Comparison of ENCODE assay signal across 8 cellular contexts in the genomic region with DNA sequence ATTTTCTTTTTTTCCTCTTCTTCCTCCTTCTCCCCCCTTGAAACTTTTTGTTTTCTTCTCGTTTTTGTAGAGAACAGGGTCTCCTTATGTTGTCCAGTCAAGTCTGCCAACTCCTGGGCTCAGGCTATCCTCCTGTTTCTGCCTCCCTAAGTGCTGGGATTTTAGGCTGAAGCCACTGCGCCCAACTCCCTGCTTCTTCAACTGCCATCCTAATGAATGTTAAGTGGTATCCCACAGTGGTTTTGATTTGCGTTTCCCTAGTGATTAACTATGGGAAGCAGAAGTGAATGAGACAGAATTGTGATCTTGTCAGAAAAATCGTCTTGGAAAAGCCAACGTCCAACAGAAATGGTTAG. TPM values are rescaled to one million over a fixed set of nuclear protein-coding genes. Genes with fewer than 3 reads are reported as not detected.
DNase-seq lines count a peak whose midpoint lies in the region; ATAC-seq and TF ChIP-seq lines count a peak whose summit lies in the region.

No MANE protein-coding gene starts in this region.

- peaks cover 32% of the 10 kb centered on the region for H4K20me1 ChIP-seq in neural progenitor cell (ENCODE audit: low read depth)

- peak overlapping the region; percentile 92 for H3K27ac Mint-ChIP-seq in CD4-positive, alpha-beta T cell
- peak overlapping the region; percentile 26 for H3K27ac Mint-ChIP-seq in neural progenitor cell

- H3K36me3 ChIP-seq in ectodermal cell (ENCODE audit: control insufficient read depth, insufficient read depth, low read length): no peaks in the 10 kb centered on the region
- peaks cover 3% of the 10 kb centered on the region for H3K36me3 ChIP-seq in neural progenitor cell

- peak overlapping the region; percentile 98 for H3K4me3 Mint-ChIP-seq in CD4-positive, alpha-beta T cell
- H3K4me3 Mint-ChIP-seq in neural progenitor cell: peak overlapping the region; percentile 90

- H3K4me3 ChIP-seq in ectodermal cell (ENCODE audit: insufficient read depth, low read depth, low read length) (peak overlapping the region; percentile 92), neural progenitor cell (peak overlapping the region; percentile 92)

- H3K36me3 Mint-ChIP-seq in CD4-positive, alpha-beta T cell (ENCODE audit: low read depth): peaks cover 14% of the 10 kb centered on the region
- H3K36me3 Mint-ChIP-seq in neural progenitor cell: peaks cover 5% of the 10 kb centered on the region

- H3K27ac ChIP-seq in CD4-positive, alpha-beta T cell (ENCODE audit: low read depth, low read length): no peak overlapping the region
- H3K27ac ChIP-seq in ectodermal cell (ENCODE audit: insufficient read depth, low read depth, low read length, poor library complexity, severe bottlenecking) (no peak overlapping the region), neural progenitor cell (no peak overlapping the region)

- no peak for DNase-seq in CD4-positive, alpha-beta T cell
- peak; percentile 26 for DNase-seq in MV-4-11 (lab: John Stamatoyannopoulos, UW)
- DNase-seq in neural progenitor cell (ENCODE audit: low spot score): peak; percentile 49
- no peak for DNase-seq in activated gamma-delta T cell treated with Interleukin-2 at 50 U/mL for 16 hours
- no peak for DNase-seq in HT-29 (ENCODE audit: low spot score)

- peaks cover 63% of the 10 kb centered on the region for H3K4me1 Mint-ChIP-seq in CD4-positive, alpha-beta T cell (ENCODE audit: low read depth)
- H3K4me1 Mint-ChIP-seq in neural progenitor cell: peaks cover 37% of the 10 kb centered on the region

- no peak for TF ChIP-seq CTCF in CD4-positive, alpha-beta T cell (IDR thresholded peaks at IDR 0.05)
- no peak for TF ChIP-seq CTCF in neural progenitor cell (IDR thresholded peaks at IDR 0.05)

- intact Hi-C loops in CD4-positive, alpha-beta T cell (cut with DNase I, micrococcal nuclease): loop anchor here (1.0 to 10.0 kb wide), 6 partner anchors 48 to 424 kb away; a partner anchor contains a TSS

- H3K4me1 ChIP-seq in ectodermal cell (ENCODE audit: control insufficient read depth, insufficient read depth, low read length) (peaks cover 9% of the 10 kb centered on the region), neural progenitor cell (peaks cover 6% of the 10 kb centered on the region)

- no peak for ATAC-seq in CD4-positive, alpha-beta T cell (ENCODE audit: poor library complexity)
- no peak for ATAC-seq in GM21786 (IDR thresholded peaks at IDR 0.05; ENCODE audit: unreplicated experiment)
- ATAC-seq in HG02870 (IDR thresholded peaks at IDR 0.05; ENCODE audit: unreplicated experiment): no peak

- H3K4me2 ChIP-seq in neural progenitor cell: peak overlapping the region; percentile 83

- H3K9ac ChIP-seq in neural progenitor cell: no peak overlapping the region

- POLR2A ChIA-PET in CD4-positive, alpha-beta T cell (lab: Charles Lee): interaction anchor here (1.0 to 1.9 kb wide), 3 partner anchors 13 to 30 kb away, joined by 3 to 10 read pairs (median 3); no protein-coding TSS in a partner anchor

- WGBS in ectodermal cell, 2 experiments: 17 to 18% methylated on average over 5 of the region's 5 CpGs

- H3K79me2 ChIP-seq in neural progenitor cell (ENCODE audit: low read depth): peaks cover 36% of the 10 kb centered on the region

- no peak overlapping the region for H2AFZ ChIP-seq in neural progenitor cell (replicated peaks)

- H3K27me3 ChIP-seq in CD4-positive, alpha-beta T cell (ENCODE audit: control insufficient read depth, insufficient read depth, low read length): no peaks in the 10 kb centered on the region
- H3K27me3 ChIP-seq in ectodermal cell (ENCODE audit: control insufficient read depth, insufficient read depth, low read length, poor library complexity, severe bottlenecking): no peaks in the 10 kb centered on the region
- H3K27me3 ChIP-seq in neural progenitor cell: no peaks in the 10 kb centered on the region

- no peaks in the 10 kb centered on the region for H3K9me3 ChIP-seq in CD4-positive, alpha-beta T cell (ENCODE audit: control insufficient read depth, low read length)
- H3K9me3 ChIP-seq in ectodermal cell (ENCODE audit: control insufficient read depth, low read length) (no peaks in the 10 kb centered on the region), neural progenitor cell (ENCODE audit: low read depth) (no peaks in the 10 kb centered on the region)

- CTCF ChIA-PET in CD4-positive, alpha-beta T cell (lab: Charles Lee): no interaction called here

- no peaks in the 10 kb centered on the region for H3K9me3 Mint-ChIP-seq in CD4-positive, alpha-beta T cell
- peaks cover 7% of the 10 kb centered on the region for H3K9me3 Mint-ChIP-seq in neural progenitor cell

- H3K27me3 Mint-ChIP-seq in CD4-positive, alpha-beta T cell: no peaks in the 10 kb centered on the region
- H3K27me3 Mint-ChIP-seq in neural progenitor cell (ENCODE audit: insufficient read depth, low read depth): no peaks in the 10 kb centered on the region

- peaks cover 26% of the 10 kb centered on the region for H3F3A ChIP-seq in neural progenitor cell (ENCODE audit: low read depth)

RNA-seq across cellular contexts. Expression of a gene that starts 1.0 kb away (rescaled TPM):
- 100 to 1,000 TPM; 153 TPM for total RNA-seq in CD4-positive, alpha-beta T cell
- 205 TPM for polyA plus RNA-seq in ectodermal cell (2013, experiment 1 of 4)
- polyA plus RNA-seq in ectodermal cell (2013, experiment 2 of 4): 222 TPM
- polyA plus RNA-seq in ectodermal cell (2013, experiment 3 of 4): 187 TPM
- 204 TPM for polyA plus RNA-seq in ectodermal cell (2013, experiment 4 of 4)
- 131 and 140 TPM in 2 replicates for total RNA-seq in neural progenitor cell (ENCODE audit: low replicate concordance)
- 125 and 167 TPM in 2 replicates for total RNA-seq in HT-29 (2014; rRNA removed; shearing (Covaris generic))

RNA-seq across cellular contexts. Expression of a gene that starts 49.8 kb away (rescaled TPM):
- total RNA-seq in CD4-positive, alpha-beta T cell: 10 to 100 TPM; 30.1 to 30.5 TPM
- 26.6 TPM for polyA plus RNA-seq in ectodermal cell (2013, experiment 1 of 4)
- 26.3 TPM for polyA plus RNA-seq in ectodermal cell (2013, experiment 2 of 4)
- 18.4 TPM for polyA plus RNA-seq in ectodermal cell (2013, experiment 3 of 4)
- 19.3 TPM for polyA plus RNA-seq in ectodermal cell (2013, experiment 4 of 4)
- 11.8 and 30.8 TPM in 2 replicates for total RNA-seq in neural progenitor cell (ENCODE audit: low replicate concordance)
- 122 and 166 TPM in 2 replicates for total RNA-seq in HT-29 (2014; rRNA removed; shearing (Covaris generic))

Comparison
In these comparisons a context has a peak if more than half of its experiments do, and no peak if none do; other contexts are left out.
1. DNase-seq: peak in MV-4-11 (single experiment) and neural progenitor cell (single experiment); none in CD4-positive, alpha-beta T cell (0 of 10), activated gamma-delta T cell treated with Interleukin-2 at 50 U/mL for 16 hours (single experiment) and HT-29 (single experiment).